7 cellular contexts compared by ENCODE assay signal in the genomic region with DNA sequence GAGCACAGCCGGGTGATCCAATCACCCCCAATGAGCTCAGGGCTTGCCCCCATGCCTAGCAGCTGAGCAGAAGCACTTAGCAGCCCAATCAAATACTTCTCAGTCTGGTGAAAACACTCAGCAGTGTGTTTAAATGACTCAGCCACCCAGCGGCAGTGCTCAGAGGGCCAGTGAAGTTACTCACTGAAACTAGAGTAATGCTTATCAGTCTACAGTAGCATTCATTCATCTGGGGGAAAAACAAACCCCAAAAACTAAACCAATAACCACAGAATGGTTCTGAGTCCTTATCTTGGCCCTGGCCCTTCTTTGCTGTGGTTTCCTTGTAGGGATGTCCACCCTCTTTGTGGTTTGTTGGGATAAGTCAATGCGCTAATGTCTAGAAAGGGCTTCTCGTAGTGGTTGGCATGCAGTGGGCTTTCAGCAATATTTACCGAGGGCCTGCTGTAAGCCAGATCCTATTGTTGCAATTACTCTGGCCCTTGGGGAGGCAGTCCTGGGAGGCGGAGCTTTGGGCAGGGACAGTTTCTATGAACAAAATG. TPM values are rescaled to one million over a fixed set of nuclear protein-coding genes. Genes with fewer than 3 reads are reported as not detected.
DNase-seq lines count a peak whose midpoint lies in the region; ATAC-seq and TF ChIP-seq lines count a peak whose summit lies in the region.

No MANE protein-coding gene starts in this region.

- no peaks in the 10 kb centered on the region for H3K4me1 Mint-ChIP-seq in activated T-helper 17 cell treated with anti-CD3 and anti-CD28 coated beads, Interleukin-2, amount 50 U/mL, for 72 hours
- no peaks in the 10 kb centered on the region for H3K4me1 Mint-ChIP-seq in stimulated activated effector memory CD8-positive, alpha-beta T cell treated with anti-CD3 and anti-CD28 coated beads, Interleukin-12 subunit alpha, Interleukin-12 subunit beta, amount 100 ng/mL, for 72 hours

- H3K27me3 Mint-ChIP-seq in activated T-helper 17 cell treated with anti-CD3 and anti-CD28 coated beads, Interleukin-2, amount 50 U/mL, for 72 hours: peaks cover 49% of the 10 kb centered on the region

- no peak for TF ChIP-seq CTCF in GM13976 (IDR thresholded peaks at IDR 0.05; ENCODE audit: borderline replicate concordance, control extremely low read depth, extremely low read depth, insufficient read depth, missing control alignments)

- in situ Hi-C loops in GM13976 (cut with MboI; ENCODE audit: low sequenced_read_pairs, unreplicated experiment): no loop called here

- H3K27ac Mint-ChIP-seq in activated T-helper 17 cell treated with anti-CD3 and anti-CD28 coated beads, Interleukin-2, amount 50 U/mL, for 72 hours: no peak overlapping the region
- no peak overlapping the region for H3K27ac Mint-ChIP-seq in stimulated activated effector memory CD8-positive, alpha-beta T cell treated with anti-CD3 and anti-CD28 coated beads, Interleukin-12 subunit alpha, Interleukin-12 subunit beta, amount 100 ng/mL, for 72 hours

- H3K9me3 Mint-ChIP-seq in activated T-helper 17 cell treated with anti-CD3 and anti-CD28 coated beads, Interleukin-2, amount 50 U/mL, for 72 hours: no peaks in the 10 kb centered on the region
- peaks cover 3% of the 10 kb centered on the region for H3K9me3 Mint-ChIP-seq in stimulated activated effector memory CD8-positive, alpha-beta T cell treated with anti-CD3 and anti-CD28 coated beads, Interleukin-12 subunit alpha, Interleukin-12 subunit beta, amount 100 ng/mL, for 72 hours

- peak; percentile 77 for DNase-seq in GM13976 (ENCODE audit: low spot score)
- peak; percentile 11 to 71 for DNase-seq in stimulated activated effector memory CD8-positive, alpha-beta T cell treated with anti-CD3 and anti-CD28 coated beads, Interleukin-12 subunit alpha, Interleukin-12 subunit beta, amount 100 ng/mL, for 72 hours (ENCODE audit: low spot score in 2 of 2)
- no peak for DNase-seq in medulla oblongata (ENCODE audit: extremely low spot score)
- no peak for DNase-seq in hypothalamus (lab: John Stamatoyannopoulos, UW)

- H3K4me3 Mint-ChIP-seq in activated T-helper 17 cell treated with anti-CD3 and anti-CD28 coated beads, Interleukin-2, amount 50 U/mL, for 72 hours: no peak overlapping the region
- H3K4me3 Mint-ChIP-seq in stimulated activated effector memory CD8-positive, alpha-beta T cell treated with anti-CD3 and anti-CD28 coated beads, Interleukin-12 subunit alpha, Interleukin-12 subunit beta, amount 100 ng/mL, for 72 hours: no peak overlapping the region

- ATAC-seq in GM21367 (IDR thresholded peaks at IDR 0.05; ENCODE audit: unreplicated experiment) (peak; percentile 83), HG03469 (IDR thresholded peaks at IDR 0.05; ENCODE audit: unreplicated experiment) (peak; percentile 98)
- ATAC-seq in activated T-helper 17 cell treated with anti-CD3 and anti-CD28 coated beads, Interleukin-2, amount 50 U/mL, for 72 hours (replicated peaks): peak; percentile 97
- ATAC-seq in stimulated activated effector memory CD8-positive, alpha-beta T cell treated with anti-CD3 and anti-CD28 coated beads, Interleukin-12 subunit alpha, Interleukin-12 subunit beta, amount 100 ng/mL, for 72 hours: peak; percentile 98

- H3K36me3 Mint-ChIP-seq in activated T-helper 17 cell treated with anti-CD3 and anti-CD28 coated beads, Interleukin-2, amount 50 U/mL, for 72 hours (ENCODE audit: low read depth): no peaks in the 10 kb centered on the region
- no peaks in the 10 kb centered on the region for H3K36me3 Mint-ChIP-seq in stimulated activated effector memory CD8-positive, alpha-beta T cell treated with anti-CD3 and anti-CD28 coated beads, Interleukin-12 subunit alpha, Interleukin-12 subunit beta, amount 100 ng/mL, for 72 hours

RNA-seq across cellular contexts. Expression of gene LHX2, which starts 43.2 kb away (rescaled TPM):
- total RNA-seq in activated T-helper 17 cell treated with anti-CD3 and anti-CD28 coated beads, Interleukin-2, amount 50 U/mL, for 72 hours: not detected

Comparison
In these comparisons a context has a peak if more than half of its experiments do, and no peak if none do; other contexts are left out.
1. DNase-seq: peak in GM13976 (single experiment) and stimulated activated effector memory CD8-positive, alpha-beta T cell treated with anti-CD3 and anti-CD28 coated beads, Interleukin-12 subunit alpha, Interleukin-12 subunit beta, amount 100 ng/mL, for 72 hours (2 of 2); none in medulla oblongata (single experiment) and hypothalamus (0 of 51).
2. Peak in every context shown above with its lines, with median percentiles within 50 percentile points of each other: ATAC-seq.